In genomic region chr16:582614-583331, GRCh38 we compare ENCODE assay signal across 26 cellular contexts. TPM values are rescaled to one million over a fixed set of nuclear protein-coding genes. Genes with fewer than 3 reads are reported as not detected.
A peak's percentile ranks its signal among the peaks of the same experiment; 100 is the strongest.
DNase-seq lines count a peak whose midpoint lies in the region; ATAC-seq and TF ChIP-seq lines count a peak whose summit lies in the region.
"Had no signal": no experiment of that assay in that cellular context is flagged by ENCODE, and none has a peak within 500 bp of the region (broad histone marks: within the 10 kb centered on the region; RNA-seq: fewer than 3 reads in every experiment).

No MANE protein-coding gene starts in this region.

- H3K27ac Mint-ChIP-seq in T-helper 17 cell: no peak overlapping the region
- H3K27ac Mint-ChIP-seq: activated B cell treated with CpG ODN at 0.5 μM for 24 hours; activated CD8-positive, alpha-beta T cell treated with anti-CD3 and anti-CD28 coated beads, Interleukin-2, amount 10 ng/mL, durations not matched to agents 7 days and 5 days; activated naive CD4-positive, alpha-beta T cell treated with anti-CD3 and anti-CD28 coated beads, Interleukin-2, amount 50 U/mL, for 72 hours; activated T-cell treated with anti-CD3 and anti-CD28 coated beads, Interleukin-2, amount 50 U/mL, for 72 hours; CD8-positive, alpha-beta T cell; H9; nephron progenitor cell; stimulated activated memory B cell treated with anti-CD40 and anti-IgM and Interleukin-4, amounts not matched to agents 10 μg/mL and 1 μg/mL and 100 μg/mL, for 72 hours had no signal

- peaks cover 6% of the 10 kb centered on the region for H3K4me1 Mint-ChIP-seq in T-helper 17 cell

- no peaks in the 10 kb centered on the region for H3K27me3 Mint-ChIP-seq in T-helper 17 cell
- H3K27me3 Mint-ChIP-seq: activated B cell treated with CpG ODN at 0.5 μM for 24 hours had no signal

- H3K36me3 Mint-ChIP-seq in T-helper 17 cell (ENCODE audit: low read depth): no peaks in the 10 kb centered on the region
- H3K36me3 Mint-ChIP-seq: CD8-positive, alpha-beta T cell; stimulated activated memory B cell treated with anti-CD40 and anti-IgM and Interleukin-4, amounts not matched to agents 10 μg/mL and 1 μg/mL and 100 μg/mL, for 72 hours had no signal

- no peak overlapping the region for H3K4me3 Mint-ChIP-seq in T-helper 17 cell
- H3K4me3 Mint-ChIP-seq: activated B cell treated with CpG ODN at 0.5 μM for 24 hours; activated CD8-positive, alpha-beta T cell treated with anti-CD3 and anti-CD28 coated beads, Interleukin-2, amount 10 ng/mL, durations not matched to agents 7 days and 5 days; activated T-cell treated with anti-CD3 and anti-CD28 coated beads, Interleukin-2, amount 50 U/mL, for 72 hours; CD8-positive, alpha-beta T cell; H9; nephron progenitor cell; stimulated activated memory B cell treated with anti-CD40 and anti-IgM and Interleukin-4, amounts not matched to agents 10 μg/mL and 1 μg/mL and 100 μg/mL, for 72 hours had no signal

- peaks cover 34% of the 10 kb centered on the region for H3K4me1 ChIP-seq in left ventricle myocardium inferior
- peaks cover 0 to 33% of the 10 kb centered on the region in 2 donors for H3K4me1 ChIP-seq in right atrium auricular region
- no peaks in the 10 kb centered on the region for H3K4me1 ChIP-seq in right cardiac atrium (ENCODE audit: control insufficient read depth, insufficient read depth, low read length)
- H3K4me1 ChIP-seq: SJCRH30 had no signal

- no peak overlapping the region for H3K4me3 ChIP-seq in left ventricle myocardium inferior
- no peak overlapping the region for H3K4me3 ChIP-seq in right atrium auricular region
- H3K4me3 ChIP-seq in right cardiac atrium (ENCODE audit: low read length): no peak overlapping the region
- H3K4me3 ChIP-seq: SJCRH30, tibial artery had no signal

- ATAC-seq in right cardiac atrium (no peak), omental fat pad (ENCODE audit: low FRiP score) (no peak), T-helper 17 cell (no peak)
- ATAC-seq: activated CD8-positive, alpha-beta T cell treated with anti-CD3 and anti-CD28 coated beads, Interleukin-2, amount 10 ng/mL, durations not matched to agents 7 days and 5 days; activated naive CD4-positive, alpha-beta T cell treated with anti-CD3 and anti-CD28 coated beads, Interleukin-2, amount 50 U/mL, for 72 hours; activated T-cell treated with anti-CD3 and anti-CD28 coated beads, Interleukin-2, amount 50 U/mL, for 72 hours; CD8-positive, alpha-beta T cell; stimulated activated memory B cell treated with anti-CD40 and anti-IgM and Interleukin-4, amounts not matched to agents 10 μg/mL and 1 μg/mL and 100 μg/mL, for 72 hours had no signal

- no peaks in the 10 kb centered on the region for H3K9me3 ChIP-seq in left ventricle myocardium inferior (replicated peaks)
- no peaks in the 10 kb centered on the region for H3K9me3 ChIP-seq in right atrium auricular region
- H3K9me3 ChIP-seq in right cardiac atrium (ENCODE audit: control insufficient read depth, low read length): no peaks in the 10 kb centered on the region
- H3K9me3 ChIP-seq in T-helper 17 cell (ENCODE audit: control insufficient read depth, low read length, poor library complexity, severe bottlenecking): no peaks in the 10 kb centered on the region
- H3K9me3 ChIP-seq: SJCRH30, tibial artery had no signal

- DNase-seq in left ventricle myocardium inferior (no peak), right atrium auricular region (ENCODE audit: low spot score) (no peak), RPMI8226 (peak; percentile 49), right cardiac atrium (peak in 2 of 3 donors; percentile 48 to 59), omental fat pad (ENCODE audit: low spot score) (no peak), T-helper 17 cell (no peak), NCI-H146 treated with DMSO at 0.1 percent for 48 hours (lab: John Stamatoyannopoulos, UW; ENCODE audit: unreplicated experiment) (no peak), midbrain (lab: John Stamatoyannopoulos, UW) (no peak)
- DNase-seq: activated B cell treated with CpG ODN at 0.5 μM for 24 hours; activated CD8-positive, alpha-beta T cell treated with anti-CD3 and anti-CD28 coated beads, Interleukin-2, amount 10 ng/mL, durations not matched to agents 7 days and 5 days; activated T-cell treated with anti-CD3 and anti-CD28 coated beads, Interleukin-2, amount 50 U/mL, for 72 hours; CD8-positive, alpha-beta T cell; foreskin fibroblast; Kasumi-1; kidney glomerular epithelial cell; NCI-H1417; nephron progenitor cell; retina; stimulated activated CD4-positive, alpha-beta T cell treated with anti-CD3 and anti-CD28 coated beads, Interleukin-15, amount 100 ng/mL, for 24 hours; T-helper 2 cell; tibial artery had no signal

- H3K27me3 ChIP-seq in left ventricle myocardium inferior (ENCODE audit: low read depth) (no peaks in the 10 kb centered on the region), right atrium auricular region (no peaks in the 10 kb centered on the region), right cardiac atrium (ENCODE audit: control insufficient read depth, insufficient read depth) (no peaks in the 10 kb centered on the region)
- H3K27me3 ChIP-seq: SJCRH30 had no signal

- H3K36me3 ChIP-seq in left ventricle myocardium inferior (no peaks in the 10 kb centered on the region), right atrium auricular region (no peaks in the 10 kb centered on the region)
- H3K36me3 ChIP-seq: SJCRH30 had no signal

- intact Hi-C loops in left ventricle myocardium inferior (cut with micrococcal nuclease) (no loop called here), right cardiac atrium (cut with DNase I) (loop anchor here in 2 of 4 donors (5.0 to 10.0 kb wide), 2 partner anchors 75 to 82 kb away; partner anchors contain the start of gene RHOT2 (in 1 of the 2))

- H3K27ac ChIP-seq in left ventricle myocardium inferior (replicated peaks): no peak overlapping the region
- no peak overlapping the region for H3K27ac ChIP-seq in right atrium auricular region
- H3K27ac ChIP-seq in right cardiac atrium (ENCODE audit: low read length): no peak overlapping the region
- H3K27ac ChIP-seq: SJCRH30, tibial artery had no signal

- TF ChIP-seq CTCF in left ventricle myocardium inferior (IDR thresholded peaks at IDR 0.05; ENCODE audit: borderline replicate concordance) (peak; percentile 9), right atrium auricular region (IDR thresholded peaks at IDR 0.05) (no peak), omental fat pad (IDR thresholded peaks at IDR 0.05) (no peak)

- WGBS in right cardiac atrium: 87% methylated on average over 21 of the region's 21 CpGs

RNA-seq across cellular contexts. Expression of gene RAB40C, which starts 7.1 kb away (rescaled TPM):
- total RNA-seq in left ventricle myocardium inferior (10.3 TPM), right atrium auricular region (10 to 100 TPM; 11.1 to 13.5 TPM), right cardiac atrium (10 to 100 TPM; 10.9 to 13.4 (median 11.9) TPM), omental fat pad (10 to 100 TPM; 11.6 to 20.6 (median 14.8) TPM), T-helper 17 cell (10 to 100 TPM; 10.6 to 11.6 TPM)
- 13.4 TPM for polyA plus RNA-seq in right cardiac atrium

RNA-seq across cellular contexts. Expression of gene PIGQ, which starts 13.0 kb away (rescaled TPM):
- 21.4 TPM for total RNA-seq in left ventricle myocardium inferior
- total RNA-seq in right atrium auricular region: 10 to 100 TPM; 20.8 to 21.0 TPM
- 10 to 100 TPM; 19.8 to 23.0 (median 21.6) TPM for total RNA-seq in right cardiac atrium
- polyA plus RNA-seq in right cardiac atrium: 22.9 TPM
- total RNA-seq in omental fat pad: 10 to 100 TPM; 22.0 to 25.1 (median 23.8) TPM
- 10 to 100 TPM; 25.6 to 32.4 TPM for total RNA-seq in T-helper 17 cell

RNA-seq across cellular contexts. Expression of gene NHLRC4, which starts 16.0 kb away (rescaled TPM):
- total RNA-seq in left ventricle myocardium inferior (0.11 TPM), right atrium auricular region (under 1 TPM; 0.43 to 0.74 TPM), right cardiac atrium (under 1 TPM; 0.22 to 0.62 (median 0.54) TPM), omental fat pad (1 to 10 TPM in 3 of 4 donors, under 1 TPM in 1; 0.24 to 5.5 (median 1.2) TPM), T-helper 17 cell (1 to 10 TPM in 1 of 2 donors, under 1 TPM in 1; 0.86 to 1.4 TPM)
- 0.84 TPM for polyA plus RNA-seq in right cardiac atrium

RNA-seq across cellular contexts. Expression of gene PRR35, which starts 22.6 kb away (rescaled TPM):
- not detected for total RNA-seq in left ventricle myocardium inferior
- not detected for total RNA-seq in right atrium auricular region
- total RNA-seq in right cardiac atrium: not detected
- not detected for polyA plus RNA-seq in right cardiac atrium
- total RNA-seq in omental fat pad: under 1 TPM in 1 of 4 donors, not detected in 3; 0.19 TPM
- not detected for total RNA-seq in T-helper 17 cell
- total RNA-seq: activated B cell treated with CpG ODN at 0.5 μM for 24 hours; activated CD8-positive, alpha-beta T cell treated with anti-CD3 and anti-CD28 coated beads, Interleukin-2, amount 10 ng/mL, durations not matched to agents 7 days and 5 days; activated naive CD4-positive, alpha-beta T cell treated with anti-CD3 and anti-CD28 coated beads, Interleukin-2, amount 50 U/mL, for 72 hours; CD8-positive, alpha-beta T cell; SJCRH30 had no signal

RNA-seq across cellular contexts. Expression of gene WFIKKN1, which starts 48.0 kb away (rescaled TPM):
- total RNA-seq in left ventricle myocardium inferior: 0.14 TPM
- total RNA-seq in right atrium auricular region: under 1 TPM; 0.52 to 0.71 TPM
- under 1 TPM; 0.15 to 0.70 (median 0.20) TPM for total RNA-seq in right cardiac atrium
- polyA plus RNA-seq in right cardiac atrium: 0.29 TPM
- under 1 TPM in 3 of 4 donors, not detected in 1; 0.19 to 0.63 (median 0.25) TPM for total RNA-seq in omental fat pad
- under 1 TPM; 0.10 to 0.18 TPM for total RNA-seq in T-helper 17 cell
- total RNA-seq: Daoy had no signal

Comparison
In these comparisons a context has a peak if more than half of its experiments do, and no peak if none do; other contexts are left out.
1. DNase-seq: peak in RPMI8226 (single experiment) and right cardiac atrium (2 of 3); none in left ventricle myocardium inferior (single experiment), right atrium auricular region (single experiment), omental fat pad (single experiment), T-helper 17 cell (0 of 3), NCI-H146 treated with DMSO at 0.1 percent for 48 hours (single experiment) and midbrain (single experiment).